ENCODE assay signal across 14 cellular contexts in the genomic region with DNA sequence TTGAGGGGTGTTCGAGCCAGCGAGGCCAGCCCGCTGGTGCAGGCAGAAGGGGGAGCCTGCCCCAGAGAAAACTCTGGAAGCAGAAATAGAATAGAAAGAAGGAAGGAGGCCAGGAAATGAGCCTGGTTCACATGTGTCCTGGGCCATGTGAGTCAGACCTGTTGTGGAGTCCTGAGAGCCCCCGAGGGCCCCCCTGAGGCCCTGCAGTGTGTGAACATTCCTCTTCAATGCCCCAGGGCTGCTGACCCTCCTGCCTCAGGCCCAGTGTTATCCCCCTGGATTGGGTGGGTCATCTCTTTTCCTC. TPM values are rescaled to one million over a fixed set of nuclear protein-coding genes. Genes with fewer than 3 reads are reported as not detected.
A peak's percentile ranks its signal among the peaks of the same experiment; 100 is the strongest.
DNase-seq lines count a peak whose midpoint lies in the region; ATAC-seq and TF ChIP-seq lines count a peak whose summit lies in the region.
"Had no signal": no experiment of that assay in that cellular context is flagged by ENCODE, and none has a peak within 500 bp of the region (broad histone marks: within the 10 kb centered on the region; RNA-seq: fewer than 3 reads in every experiment).

No MANE protein-coding gene starts in this region.

- ATAC-seq in right cardiac atrium (peak in 1 of 2 donors; percentile 12), HG02885 (IDR thresholded peaks at IDR 0.05; ENCODE audit: poor library complexity, unreplicated experiment) (no peak)

- DNase-seq in Daoy (ENCODE audit: low read depth) (peak; percentile 53), amniotic epithelial cell (ENCODE audit: low read depth) (peak; percentile 87), right cardiac atrium (peak in 2 of 3 donors; percentile 70 to 71), sigmoid colon (peak; percentile 78), COLO829 (ENCODE audit: low spot score) (no peak), hippocampal formation (lab: John Stamatoyannopoulos, UW) (no peak), NCI-H146 treated with DMSO at 0.1 percent for 48 hours (lab: John Stamatoyannopoulos, UW; ENCODE audit: unreplicated experiment) (no peak)
- DNase-seq: COR-L47, NCI-H2029 treated with DMSO at 0.1 percent for 48 hours had no signal

- H3K9me3 ChIP-seq in right cardiac atrium (ENCODE audit: control insufficient read depth, low read length) (no peaks in the 10 kb centered on the region), sigmoid colon (no peaks in the 10 kb centered on the region)
- H3K9me3 ChIP-seq: SJSA1 had no signal

- peaks cover 32% of the 10 kb centered on the region for H3K4me1 ChIP-seq in right cardiac atrium (ENCODE audit: control insufficient read depth, insufficient read depth, low read length)
- peaks cover 0 to 86% (median 71%) of the 10 kb centered on the region in 4 donors for H3K4me1 ChIP-seq in sigmoid colon

- intact Hi-C loops in right cardiac atrium (cut with DNase I) (no loop called here), sigmoid colon (cut with DNase I) (no loop called here)

- no peak for TF ChIP-seq EP300 in sigmoid colon (IDR thresholded peaks at IDR 0.05)

- no peaks in the 10 kb centered on the region for H3K27me3 ChIP-seq in right cardiac atrium (ENCODE audit: control insufficient read depth, insufficient read depth)
- H3K27me3 ChIP-seq in sigmoid colon = no peaks in the 10 kb centered on the region
- H3K27me3 ChIP-seq: SJSA1 had no signal

- no peak for TF ChIP-seq POLR2A in sigmoid colon (IDR thresholded peaks at IDR 0.05)

- TF ChIP-seq CTCF in sigmoid colon (IDR thresholded peaks at IDR 0.05) = no peak

- H3K36me3 ChIP-seq in sigmoid colon = peaks cover 18 to 52% (median 37%) of the 10 kb centered on the region in 4 donors

- WGBS in right cardiac atrium = 44% methylated on average over 4 of the region's 4 CpGs
- WGBS in sigmoid colon, 2 donors = 34 to 47% methylated on average over 4 of the region's 4 CpGs

- H3K27ac ChIP-seq in right cardiac atrium (ENCODE audit: low read length) (peak overlapping the region; percentile 46), sigmoid colon (peak overlapping the region; percentile 79 to 85 (median 84))
- H3K27ac ChIP-seq: HL-60, SJSA1 had no signal

- no peak overlapping the region for H3K4me3 ChIP-seq in right cardiac atrium (ENCODE audit: low read length)
- H3K4me3 ChIP-seq in sigmoid colon = no peak overlapping the region
- H3K4me3 ChIP-seq: SJSA1 had no signal

RNA-seq across cellular contexts. Expression of a gene that starts 0.2 kb away (rescaled TPM):
- total RNA-seq in Daoy (2014; rRNA removed; shearing (Covaris generic)) = not detected in 2 replicates
- not detected for total RNA-seq in right cardiac atrium
- polyA plus RNA-seq in right cardiac atrium = not detected
- not detected for total RNA-seq in sigmoid colon
- not detected for polyA plus RNA-seq in sigmoid colon
- total RNA-seq: activated CD8-positive, alpha-beta memory T cell treated with anti-CD3 and anti-CD28 coated beads for 36 hours; cerebellum; SJSA1 had no signal

RNA-seq across cellular contexts. Expression of a gene that starts 19.3 kb away (rescaled TPM):
- total RNA-seq in Daoy (2014; rRNA removed; shearing (Covaris generic)) = 2.8 and 3.9 TPM in 2 replicates
- total RNA-seq in right cardiac atrium = 100 to 1,000 TPM in 3 of 4 donors, 10 to 100 TPM in 1; 79.7 to 181 (median 154) TPM
- 55.0 TPM for polyA plus RNA-seq in right cardiac atrium
- 100 to 1,000 TPM; 147 to 262 (median 204) TPM for total RNA-seq in sigmoid colon
- 10 to 100 TPM; 11.4 to 57.9 (median 14.1) TPM for polyA plus RNA-seq in sigmoid colon

RNA-seq across cellular contexts. Expression of a gene that starts 36.4 kb away (rescaled TPM):
- total RNA-seq in Daoy (2014; rRNA removed; shearing (Covaris generic)) = 39.1 and 44.4 TPM in 2 replicates
- total RNA-seq in right cardiac atrium = 10 to 100 TPM; 77.8 to 89.6 (median 83.6) TPM
- polyA plus RNA-seq in right cardiac atrium = 57.6 TPM
- 100 to 1,000 TPM; 105 to 163 (median 113) TPM for total RNA-seq in sigmoid colon
- polyA plus RNA-seq in sigmoid colon = 100 to 1,000 TPM in 2 of 3 donors, 10 to 100 TPM in 1; 66.1 to 210 (median 123) TPM

RNA-seq across cellular contexts. Expression of a gene that starts 58.7 kb away (rescaled TPM):
- 39.4 and 47.5 TPM in 2 replicates for total RNA-seq in Daoy (2014; rRNA removed; shearing (Covaris generic))
- total RNA-seq in right cardiac atrium (10 to 100 TPM; 12.8 to 22.7 (median 14.7) TPM), sigmoid colon (10 to 100 TPM; 24.8 to 28.9 (median 27.4) TPM)
- polyA plus RNA-seq in right cardiac atrium (13.8 TPM), sigmoid colon (1 to 10 TPM; 2.5 to 9.5 (median 5.4) TPM)

Comparison
In these comparisons a context has a peak if more than half of its experiments do, and no peak if none do; other contexts are left out.
1. DNase-seq: peak in Daoy (single experiment), amniotic epithelial cell (single experiment), right cardiac atrium (2 of 3) and sigmoid colon (single experiment); none in COLO829 (single experiment), hippocampal formation (0 of 2) and NCI-H146 treated with DMSO at 0.1 percent for 48 hours (single experiment).
2. RNA of a gene that starts 19.3 kb away (total RNA-seq): 147 to 262 TPM in sigmoid colon and 79.7 to 181 TPM in right cardiac atrium; 2.8 to 3.9 TPM in Daoy; every median in the first group is over 10 times any median in the second.